Comparison of ENCODE assay signal across 15 cellular contexts in genomic region chr5:567664-568060, GRCh38. TPM values are rescaled to one million over a fixed set of nuclear protein-coding genes. Genes with fewer than 3 reads are reported as not detected.
A peak's percentile ranks its signal among the peaks of the same experiment; 100 is the strongest.
DNase-seq lines count a peak whose midpoint lies in the region; ATAC-seq and TF ChIP-seq lines count a peak whose summit lies in the region.
"Had no signal": no experiment of that assay in that cellular context is flagged by ENCODE, and none has a peak within 500 bp of the region (broad histone marks: within the 10 kb centered on the region; RNA-seq: fewer than 3 reads in every experiment).

No MANE protein-coding gene starts in this region.

- H3K4me3 ChIP-seq in NT2/D1 (ENCODE audit: insufficient read length, low read depth) (no peak overlapping the region), neuronal stem cell (ENCODE audit: low read length in 2 of 2) (no peak overlapping the region), upper lobe of right lung (no peak overlapping the region)
- H3K4me3 ChIP-seq: PC-9, SK-N-MC had no signal

- H3K23ac ChIP-seq in neuronal stem cell (ENCODE audit: low read depth, low read length, poor library complexity), result peak overlapping the region; percentile 73

- no peak overlapping the region for H3K4me2 ChIP-seq in neuronal stem cell (ENCODE audit: insufficient read depth, low read length, poor library complexity, severe bottlenecking)
- H3K4me2 ChIP-seq: KMS-11, PC-9 had no signal

- H4K8ac ChIP-seq in neuronal stem cell (ENCODE audit: low read depth, low read length), result no peak overlapping the region

- ATAC-seq in esophagus mucosa (peak; percentile 11), upper lobe of right lung (peak; percentile 10), HG03378 (IDR thresholded peaks at IDR 0.05; ENCODE audit: unreplicated experiment) (no peak)

- H3K36me3 ChIP-seq in NT2/D1 (ENCODE audit: insufficient read depth, insufficient read length, low read length) (no peaks in the 10 kb centered on the region), neuronal stem cell (replicated peaks in 1 of 2; ENCODE audit: control insufficient read depth in 2 of 2, insufficient read depth in 2 of 2, low read length in 2 of 2) (no peaks in the 10 kb centered on the region), upper lobe of right lung (no peaks in the 10 kb centered on the region)

- no peak for TF ChIP-seq CTCF in upper lobe of right lung (IDR thresholded peaks at IDR 0.05)

- H3K18ac ChIP-seq in neuronal stem cell (ENCODE audit: low read length), result peak overlapping the region; percentile 64

- H3K27ac ChIP-seq in neuronal stem cell (replicated peaks; ENCODE audit: low read length) (no peak overlapping the region), upper lobe of right lung (no peak overlapping the region), substantia nigra (ENCODE audit: low read depth, low read length, poor library complexity, severe bottlenecking) (no peak overlapping the region)
- H3K27ac ChIP-seq: KMS-11, PC-9, SK-N-MC had no signal

- H2BK120ac ChIP-seq in neuronal stem cell (ENCODE audit: low read depth, low read length), result no peak overlapping the region

- H3K79me1 ChIP-seq in neuronal stem cell (ENCODE audit: low read depth, low read length), result peaks cover 2% of the 10 kb centered on the region

- no peak overlapping the region for H2AK5ac ChIP-seq in neuronal stem cell (ENCODE audit: low read depth, low read length)

- no peak overlapping the region for H2BK5ac ChIP-seq in neuronal stem cell (ENCODE audit: low read length)

- DNase-seq in NT2/D1 (ENCODE audit: low read depth, low spot score) (no peak), neuronal stem cell (ENCODE audit: low spot score) (no peak), upper lobe of right lung (no peak), substantia nigra (lab: John Stamatoyannopoulos, UW) (no peak), KBM-7 (no peak)
- DNase-seq: Calu3; CD4-positive, alpha-beta T cell; NCI-H1048; NCI-H510A treated with DMSO at 0.1 percent for 48 hours; NCI-H82; PC-9 had no signal

- no peak overlapping the region for H2BK12ac ChIP-seq in neuronal stem cell (ENCODE audit: low read length)

- peaks cover 9% of the 10 kb centered on the region for H3K4me1 ChIP-seq in NT2/D1 (ENCODE audit: insufficient read depth, insufficient read length)
- no peaks in the 10 kb centered on the region for H3K4me1 ChIP-seq in neuronal stem cell (ENCODE audit: control insufficient read depth in 2 of 2, insufficient read depth in 1 of 2, low read depth in 1 of 2, low read length in 2 of 2)
- H3K4me1 ChIP-seq in upper lobe of right lung, result no peaks in the 10 kb centered on the region

- no peaks in the 10 kb centered on the region for H3K27me3 ChIP-seq in NT2/D1 (ENCODE audit: insufficient read depth, insufficient read length)
- H3K27me3 ChIP-seq in neuronal stem cell (ENCODE audit: control insufficient read depth in 3 of 3, insufficient read depth in 3 of 3, low read depth in 1 of 3, low read length in 3 of 3), result peaks cover 0 to 54% (median 12%) of the 10 kb centered on the region in 3 experiments
- peaks cover 58% of the 10 kb centered on the region for H3K27me3 ChIP-seq in upper lobe of right lung

- H3K9me3 ChIP-seq in NT2/D1 (ENCODE audit: insufficient read depth, low read length) (no peaks in the 10 kb centered on the region), neuronal stem cell (replicated peaks in 1 of 2; ENCODE audit: control insufficient read depth in 2 of 2, insufficient read depth in 1 of 2, low read depth in 1 of 2, low read length in 2 of 2) (peaks cover 7 to 13% of the 10 kb centered on the region in 2 donors), upper lobe of right lung (no peaks in the 10 kb centered on the region)

- no peak overlapping the region for H2AFZ ChIP-seq in neuronal stem cell (ENCODE audit: low read length)
- H2AFZ ChIP-seq: PC-9 had no signal

- intact Hi-C loops in upper lobe of right lung (cut with DNase I), result no loop called here

- peak overlapping the region; percentile 47 for H3K14ac ChIP-seq in neuronal stem cell (ENCODE audit: low read length)

- in situ Hi-C loops in KBM-7 (cut with MboI; ENCODE audit: low pct_unique_long_range_greater_than_20kb, low sequenced_read_pairs), result no loop called here

- H3K9ac ChIP-seq in NT2/D1 (ENCODE audit: insufficient read length, low read depth) (peak overlapping the region; percentile 32), neuronal stem cell (ENCODE audit: low read depth, low read length, poor library complexity) (no peak overlapping the region)
- H3K9ac ChIP-seq: KMS-11 had no signal

- no peak overlapping the region for H4K91ac ChIP-seq in neuronal stem cell (ENCODE audit: low read depth, low read length, poor library complexity)

- H3K4ac ChIP-seq in neuronal stem cell (ENCODE audit: low read length), result peak overlapping the region; percentile 53

- WGBS in neuronal stem cell (ENCODE audit: extremely low coverage in 2 of 2, insufficient read length in 2 of 2, insufficient replicate concordance in 1 of 2), 2 donors, result no CpG with 5 or more reads among the region's 13 CpGs

- H2BK15ac ChIP-seq in neuronal stem cell (ENCODE audit: low read length), result peak overlapping the region; percentile 75

RNA-seq across cellular contexts. Expression of gene SLC9A3, which starts 43.4 kb away (rescaled TPM):
- total RNA-seq in esophagus mucosa (1.6 TPM), upper lobe of right lung (1.0 TPM)
- polyA plus RNA-seq in neuronal stem cell (2013, experiment 1 of 2), result 3.3 TPM
- 3.2 TPM for polyA plus RNA-seq in neuronal stem cell (2013, experiment 2 of 2)

RNA-seq across cellular contexts. Expression of gene CEP72, which starts 44.5 kb away (rescaled TPM):
- 8.2 TPM for total RNA-seq in esophagus mucosa
- 6.8 TPM for polyA plus RNA-seq in neuronal stem cell (2013, experiment 1 of 2)
- 6.1 TPM for polyA plus RNA-seq in neuronal stem cell (2013, experiment 2 of 2)
- total RNA-seq in upper lobe of right lung, result 13.2 TPM
